In the genomic region with DNA sequence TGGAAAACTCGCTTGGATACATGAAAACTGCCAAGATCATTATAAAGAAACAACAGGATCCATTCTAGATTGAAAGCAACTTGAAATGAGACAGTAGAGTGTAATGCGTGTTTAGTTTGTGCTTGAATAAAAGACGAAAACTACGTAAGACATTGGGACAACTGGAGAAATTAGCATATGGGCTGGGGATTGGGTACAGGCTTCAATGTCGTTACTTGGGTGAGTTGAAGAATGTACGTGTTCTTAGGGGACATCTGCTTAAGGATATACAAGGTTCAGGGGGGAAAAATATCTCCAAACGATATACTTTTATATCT, we compare ENCODE assay signal across 6 cellular contexts. TPM values are rescaled to one million over a fixed set of nuclear protein-coding genes. Genes with fewer than 3 reads are reported as not detected.
DNase-seq lines count a peak whose midpoint lies in the region; TF ChIP-seq lines count a peak whose summit lies in the region.

No MANE protein-coding gene starts in this region.

- intact Hi-C loops in tibial artery (cut with DNase I; ENCODE audit: low total_unique reads) (loop anchor here (2.0 to 5.0 kb wide), 2 partner anchors 26 to 122 kb away; partner anchors contain the start of genes ZNF274 and ZNF8), lower leg skin (cut with DNase I; ENCODE audit: low total_unique reads) (loop anchor here (5.0 kb wide), 1 partner anchor 212 kb away; no protein-coding TSS in a partner anchor)

- H3K9me3 ChIP-seq in KOPT-K1 (ENCODE audit: insufficient read depth, low read length, poor library complexity, severe bottlenecking) (no peaks in the 10 kb centered on the region), tibial artery (peaks cover 0 to 5% (median 0%) of the 10 kb centered on the region in 3 donors)

- H3K27ac ChIP-seq in KOPT-K1 (ENCODE audit: low read depth, low read length, poor library complexity, severe bottlenecking), result peak overlapping the region; percentile 85
- peak overlapping the region; percentile 81 to 93 for H3K27ac ChIP-seq in tibial artery

- no peak for TF ChIP-seq POLR2A in lower leg skin (IDR thresholded peaks at IDR 0.05)

- H3K4me1 ChIP-seq in tibial artery, result peaks cover 0 to 19% (median 10%) of the 10 kb centered on the region in 4 donors

- no peak for TF ChIP-seq CTCF in tibial artery (IDR thresholded peaks at IDR 0.05)
- no peak for TF ChIP-seq CTCF in lower leg skin (IDR thresholded peaks at IDR 0.05)

- H3K27me3 ChIP-seq in tibial artery, result no peaks in the 10 kb centered on the region

- DNase-seq in AG08396 (ENCODE audit: low spot score) (peak; percentile 12), glomerular endothelial cell (ENCODE audit: extremely low read depth, low read depth, low spot score) (peak; percentile 22), tibial artery (no peak), lower leg skin (ENCODE audit: low spot score in 2 of 2) (no peak), A172 (ENCODE audit: low spot score) (no peak)

- 16 to 23% methylated on average over 7 of the region's 7 CpGs for WGBS in lower leg skin, 2 donors

- peaks cover 70% of the 10 kb centered on the region for H3K36me3 ChIP-seq in KOPT-K1 (ENCODE audit: insufficient read depth, low read length)
- H3K36me3 ChIP-seq in tibial artery, result peaks cover 33 to 56% (median 50%) of the 10 kb centered on the region in 3 donors

- peak overlapping the region; percentile 78 to 91 for H3K4me3 ChIP-seq in tibial artery
- H3K4me3 ChIP-seq in lower leg skin (ENCODE audit: low read depth, poor library complexity, severe bottlenecking), result no peak overlapping the region

RNA-seq across cellular contexts. Expression of gene ERVK3-1, which starts 0.5 kb away (rescaled TPM):
- 15.6 and 34.3 TPM in 2 replicates for total RNA-seq in glomerular endothelial cell
- total RNA-seq in lower leg skin, result 10 to 100 TPM; 23.3 to 50.1 (median 33.4) TPM
- 80.2 and 89.6 TPM in 2 replicates for total RNA-seq in A172 (2014; rRNA removed; shearing (Covaris generic))

RNA-seq across cellular contexts. Expression of gene ZSCAN22, which starts 22.1 kb away (rescaled TPM):
- total RNA-seq in glomerular endothelial cell (1.8 and 3.5 TPM in 2 replicates), lower leg skin (1 to 10 TPM; 4.8 to 7.7 (median 5.4) TPM)
- 4.0 and 4.1 TPM in 2 replicates for total RNA-seq in A172 (2014; rRNA removed; shearing (Covaris generic))

RNA-seq across cellular contexts. Expression of gene ZNF8, which starts 26.0 kb away (rescaled TPM):
- total RNA-seq in glomerular endothelial cell (7.3 and 8.6 TPM in 2 replicates), lower leg skin (10 to 100 TPM in 1 of 4 donors, 1 to 10 TPM in 3; 3.0 to 12.8 (median 8.9) TPM)
- total RNA-seq in A172 (2014; rRNA removed; shearing (Covaris generic)), result 8.0 and 9.0 TPM in 2 replicates

RNA-seq across cellular contexts. Expression of gene A1BG, which starts 48.6 kb away (rescaled TPM):
- total RNA-seq in glomerular endothelial cell, result 11.8 and 40.5 TPM in 2 replicates
- 10 to 100 TPM in 2 of 4 donors, 1 to 10 TPM in 2; 4.8 to 16.8 (median 9.2) TPM for total RNA-seq in lower leg skin
- 10.7 and 47.6 TPM in 2 replicates for total RNA-seq in A172 (2014; rRNA removed; shearing (Covaris generic))

RNA-seq across cellular contexts. Expression of gene ZNF497, which starts 57.8 kb away (rescaled TPM):
- total RNA-seq in glomerular endothelial cell (0.58 and 1.2 TPM in 2 replicates), lower leg skin (1 to 10 TPM; 1.4 to 3.1 (median 1.5) TPM)
- total RNA-seq in A172 (2014; rRNA removed; shearing (Covaris generic)), result 1.7 and 2.4 TPM in 2 replicates

Comparison
In these comparisons a context has a peak if more than half of its experiments do, and no peak if none do; other contexts are left out.
1. DNase-seq: peak in AG08396 (single experiment) and glomerular endothelial cell (single experiment); none in tibial artery (0 of 2), lower leg skin (0 of 2) and A172 (single experiment).